8 cellular contexts compared by ENCODE assay signal in the genomic region with DNA sequence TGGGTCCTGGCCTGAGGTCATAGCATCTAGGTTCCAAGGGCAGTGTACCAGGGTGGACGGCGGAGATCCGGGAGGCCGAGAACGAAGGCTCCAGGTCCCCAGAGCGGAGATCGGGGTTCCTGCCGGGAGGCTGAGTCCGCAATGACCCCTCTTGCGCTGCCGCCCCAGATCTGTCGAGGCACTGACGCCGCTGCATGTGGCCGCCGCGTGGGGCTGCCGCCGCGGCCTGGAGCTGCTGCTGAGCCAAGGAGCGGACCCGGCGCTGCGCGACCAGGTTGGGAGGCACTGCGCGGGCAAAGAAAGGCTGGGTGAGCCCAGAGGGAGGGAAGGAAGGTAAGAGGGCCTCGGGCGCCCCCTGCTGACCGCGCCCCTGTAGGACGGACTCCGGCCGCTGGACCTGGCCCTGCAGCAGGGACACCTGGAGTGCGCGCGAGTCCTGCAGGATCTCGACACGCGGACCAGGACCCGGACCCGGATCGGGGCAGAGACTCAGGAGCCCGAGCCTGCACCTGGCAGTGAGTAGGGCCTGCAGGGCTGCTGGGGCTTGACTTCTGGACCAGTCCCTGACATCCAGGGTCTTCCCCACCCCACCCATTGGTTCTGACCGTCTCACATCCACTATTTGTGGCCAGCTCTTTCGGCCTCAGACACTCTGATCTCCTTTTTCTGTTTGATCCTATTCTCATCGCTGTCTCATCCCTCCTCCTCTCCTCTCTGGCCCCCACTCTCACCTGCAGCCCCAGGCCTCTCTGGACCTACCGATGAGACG. TPM values are rescaled to one million over a fixed set of nuclear protein-coding genes. Genes with fewer than 3 reads are reported as not detected.
DNase-seq lines count a peak whose midpoint lies in the region; ATAC-seq and TF ChIP-seq lines count a peak whose summit lies in the region.

No MANE protein-coding gene starts in this region.

- H3K27me3 Mint-ChIP-seq in glutamatergic neuron (ENCODE audit: unreplicated experiment): peaks cover 2% of the 10 kb centered on the region

- TF ChIP-seq CTCF in glutamatergic neuron (IDR thresholded peaks at IDR 0.05; ENCODE audit: partially characterized antibody, unreplicated experiment) (peak; percentile 94), ovary (IDR thresholded peaks at IDR 0.05) (peak; percentile 56 to 86 (median 75)), thyroid gland (IDR thresholded peaks at IDR 0.05) (peak; percentile 71 to 90 (median 88))

- H3K27ac Mint-ChIP-seq in glutamatergic neuron (ENCODE audit: unreplicated experiment): peak overlapping the region; percentile 79

- intact Hi-C loops in ovary (cut with DNase I): loop anchor here (2.0 to 10.0 kb wide), 7 partner anchors 75 to 508 kb away; a partner anchor contains a TSS
- intact Hi-C loops in thyroid gland (cut with DNase I): loop anchor here (5.0 kb wide), 2 partner anchors 80 to 215 kb away; no protein-coding TSS in a partner anchor

- WGBS in ovary, 3 donors: 7 to 8% (median 7%) methylated on average over 43 to 49 of the region's 49 CpGs
- 11 to 20% methylated on average over 21 to 34 of the region's 49 CpGs for WGBS in thyroid gland, 2 donors

- ATAC-seq in GM19463 (IDR thresholded peaks at IDR 0.05; ENCODE audit: unreplicated experiment): peak; percentile 70

- H3K9me3 Mint-ChIP-seq in glutamatergic neuron (ENCODE audit: unreplicated experiment): peaks cover 2% of the 10 kb centered on the region

- peak overlapping the region; percentile 84 for H3K4me3 Mint-ChIP-seq in glutamatergic neuron (ENCODE audit: unreplicated experiment)

- H3K4me1 ChIP-seq in SJCRH30 (no peaks in the 10 kb centered on the region), ovary (ENCODE audit: insufficient read depth) (peaks cover 6% of the 10 kb centered on the region), thyroid gland (peaks cover 12 to 13% of the 10 kb centered on the region in 2 donors)

- H3K9me3 ChIP-seq in SJCRH30 (replicated peaks) (no peaks in the 10 kb centered on the region; the same call in 1 of the 2 replicates), ovary (no peaks in the 10 kb centered on the region), thyroid gland (no peaks in the 10 kb centered on the region)

- H3K36me3 ChIP-seq in SJCRH30 (peaks cover 10% of the 10 kb centered on the region), ovary (no peaks in the 10 kb centered on the region), thyroid gland (peaks cover 0 to 2% of the 10 kb centered on the region in 2 donors)

- TF ChIP-seq POLR2A in ovary (IDR thresholded peaks at IDR 0.05): no peak
- TF ChIP-seq POLR2A in thyroid gland (IDR thresholded peaks at IDR 0.05): no peak

- no peak overlapping the region for H3K27ac ChIP-seq in SJCRH30
- H3K27ac ChIP-seq in ovary: peak overlapping the region in 1 of 2 donors; percentile 19
- H3K27ac ChIP-seq in thyroid gland: no peak overlapping the region

- H3K36me3 Mint-ChIP-seq in glutamatergic neuron (ENCODE audit: unreplicated experiment): no peaks in the 10 kb centered on the region

- DNase-seq in CD1c-positive myeloid dendritic cell (ENCODE audit: extremely low spot score) (peak; percentile 82), LoVo (ENCODE audit: low spot score) (peak; percentile 80), SJCRH30 (peak; percentile 90 to 91), glutamatergic neuron (peak; percentile 92), ovary (peak; percentile 66 to 87 (median 76)), thyroid gland (peak; percentile 83 to 84)
- peak; percentile 71 for DNase-seq in activated gamma-delta T cell treated with anti-CD3 and anti-CD28 coated beads, Interleukin-2, amount 50 U/mL, for 16 hours (ENCODE audit: low read depth)

- H3K27me3 ChIP-seq in SJCRH30: no peaks in the 10 kb centered on the region
- no peaks in the 10 kb centered on the region for H3K27me3 ChIP-seq in ovary
- peaks cover 9% of the 10 kb centered on the region for H3K27me3 ChIP-seq in thyroid gland

- peaks cover 2% of the 10 kb centered on the region for H3K4me1 Mint-ChIP-seq in glutamatergic neuron (ENCODE audit: low read depth, unreplicated experiment)

- no peak for TF ChIP-seq EP300 in ovary (IDR thresholded peaks at IDR 0.05)

- no peak overlapping the region for H3K4me3 ChIP-seq in SJCRH30
- H3K4me3 ChIP-seq in ovary: no peak overlapping the region
- no peak overlapping the region for H3K4me3 ChIP-seq in thyroid gland (replicated peaks in 1 of 3)

RNA-seq across cellular contexts. Expression of a gene that starts 1.0 kb away (rescaled TPM):
- total RNA-seq in SJCRH30 (2014; rRNA removed; shearing (Covaris generic)): 0.49 and 0.66 TPM in 2 replicates
- 9.3 TPM for total RNA-seq in glutamatergic neuron (ENCODE audit: unreplicated experiment)
- 1 to 10 TPM in 4 of 7 donors, under 1 TPM in 3; 0.23 to 1.6 (median 1.4) TPM for total RNA-seq in ovary
- polyA plus RNA-seq in ovary: under 1 TPM; 0.12 to 0.65 TPM
- total RNA-seq in thyroid gland: under 1 TPM; 0.11 to 0.40 (median 0.27) TPM

RNA-seq across cellular contexts. Expression of a gene that starts 15.4 kb away (rescaled TPM):
- total RNA-seq in SJCRH30 (2014; rRNA removed; shearing (Covaris generic)): 96.0 and 98.5 TPM in 2 replicates
- total RNA-seq in glutamatergic neuron (ENCODE audit: unreplicated experiment) (85.7 TPM), ovary (10 to 100 TPM; 37.4 to 74.8 (median 57.8) TPM), thyroid gland (10 to 100 TPM; 49.6 to 87.5 (median 71.1) TPM)
- 10 to 100 TPM; 62.6 to 99.1 TPM for polyA plus RNA-seq in ovary

RNA-seq across cellular contexts. Expression of a gene that starts 18.1 kb away (rescaled TPM):
- total RNA-seq in SJCRH30 (2014; rRNA removed; shearing (Covaris generic)): 0.04 TPM in 1 of 2 replicates, not detected in the other
- total RNA-seq in glutamatergic neuron (ENCODE audit: unreplicated experiment): not detected
- total RNA-seq in ovary: 1 to 10 TPM; 1.5 to 7.0 (median 2.0) TPM
- polyA plus RNA-seq in ovary: 1 to 10 TPM; 1.1 to 8.9 TPM
- 10 to 100 TPM in 3 of 4 donors, 1 to 10 TPM in 1; 8.9 to 24.3 (median 11.1) TPM for total RNA-seq in thyroid gland

RNA-seq across cellular contexts. Expression of a gene that starts 20.6 kb away (rescaled TPM):
- 26.4 and 27.2 TPM in 2 replicates for total RNA-seq in SJCRH30 (2014; rRNA removed; shearing (Covaris generic))
- total RNA-seq in glutamatergic neuron (ENCODE audit: unreplicated experiment) (14.1 TPM), ovary (10 to 100 TPM; 12.4 to 25.1 (median 19.1) TPM), thyroid gland (10 to 100 TPM; 14.4 to 31.2 (median 23.3) TPM)
- 10 to 100 TPM in 1 of 2 donors, under 1 TPM in 1; 0.55 to 15.3 TPM for polyA plus RNA-seq in ovary

RNA-seq across cellular contexts. Expression of a gene that starts 23.0 kb away (rescaled TPM):
- total RNA-seq in SJCRH30 (2014; rRNA removed; shearing (Covaris generic)): 68.5 and 69.0 TPM in 2 replicates
- total RNA-seq in glutamatergic neuron (ENCODE audit: unreplicated experiment) (80.7 TPM), ovary (10 to 100 TPM; 39.5 to 93.4 (median 53.4) TPM), thyroid gland (100 to 1,000 TPM in 3 of 4 donors, 10 to 100 TPM in 1; 95.8 to 311 (median 149) TPM)
- 10 to 100 TPM; 62.7 to 93.0 TPM for polyA plus RNA-seq in ovary
